ENCODE assay signal across 8 cellular contexts in genomic region chr12:124388679-124389536, GRCh38.
DNase-seq lines count a peak whose midpoint lies in the region; ATAC-seq lines count a peak whose summit lies in the region.

No MANE protein-coding gene starts in this region.

- H3K4me3 ChIP-seq in SJSA1 (peak overlapping the region; percentile 49), stomach smooth muscle (ENCODE audit: low read length in 2 of 2) (peak overlapping the region; percentile 75 to 79)

- POLR2A ChIA-PET in activated naive CD8-positive, alpha-beta T cell treated with anti-CD3 and anti-CD28 coated beads, Interleukin-2, amount 10 ng/mL, durations not matched to agents 7 days and 5 days (lab: Charles Lee): interaction anchor here (1.0 to 1.8 kb wide), 3 partner anchors 21 to 474 kb away, joined by 3 to 4 read pairs (median 3); no protein-coding TSS in a partner anchor

- H3K27me3 ChIP-seq in SJSA1 (replicated peaks): no peaks in the 10 kb centered on the region
- no peaks in the 10 kb centered on the region for H3K27me3 ChIP-seq in stomach smooth muscle (ENCODE audit: control insufficient read depth in 1 of 2, insufficient read depth in 2 of 2, low read length in 2 of 2)

- peak overlapping the region; percentile 57 for H3K4me3 Mint-ChIP-seq in activated naive CD8-positive, alpha-beta T cell treated with anti-CD3 and anti-CD28 coated beads, Interleukin-2, amount 10 ng/mL, durations not matched to agents 7 days and 5 days

- intact Hi-C loops in head of caudate nucleus (cut with DNase I): loop anchor here (10.0 kb wide), 1 partner anchor 376 kb away; no protein-coding TSS in a partner anchor

- H3K4me1 Mint-ChIP-seq in activated naive CD8-positive, alpha-beta T cell treated with anti-CD3 and anti-CD28 coated beads, Interleukin-2, amount 10 ng/mL, durations not matched to agents 7 days and 5 days: peaks cover 28% of the 10 kb centered on the region

- H3K9me3 ChIP-seq in SJSA1 (replicated peaks): no peaks in the 10 kb centered on the region
- H3K9me3 ChIP-seq in stomach smooth muscle (ENCODE audit: control insufficient read depth in 2 of 2, low read length in 2 of 2): no peaks in the 10 kb centered on the region

- H3K36me3 ChIP-seq in SJSA1: peaks cover 71% of the 10 kb centered on the region
- peaks cover 7 to 17% of the 10 kb centered on the region in 2 donors for H3K36me3 ChIP-seq in stomach smooth muscle (ENCODE audit: control insufficient read depth in 2 of 2, insufficient read depth in 2 of 2, low read length in 2 of 2)

- H3K9me3 Mint-ChIP-seq in activated naive CD8-positive, alpha-beta T cell treated with anti-CD3 and anti-CD28 coated beads, Interleukin-2, amount 10 ng/mL, durations not matched to agents 7 days and 5 days: no peaks in the 10 kb centered on the region

- H3K4me1 ChIP-seq in SJSA1 (replicated peaks): peaks cover 93% of the 10 kb centered on the region
- peaks cover 77% of the 10 kb centered on the region for H3K4me1 ChIP-seq in stomach smooth muscle (ENCODE audit: control insufficient read depth, insufficient read depth, low read length)

- H3K27ac Mint-ChIP-seq in activated naive CD8-positive, alpha-beta T cell treated with anti-CD3 and anti-CD28 coated beads, Interleukin-2, amount 10 ng/mL, durations not matched to agents 7 days and 5 days: no peak overlapping the region

- peak overlapping the region; percentile 70 to 76 for H3K9ac ChIP-seq in stomach smooth muscle (ENCODE audit: low read length in 2 of 2)

- ATAC-seq in activated naive CD8-positive, alpha-beta T cell treated with anti-CD3 and anti-CD28 coated beads, Interleukin-2, amount 10 ng/mL, durations not matched to agents 7 days and 5 days (ENCODE audit: low read depth): peak; percentile 72
- ATAC-seq in GM19467 (IDR thresholded peaks at IDR 0.05; ENCODE audit: unreplicated experiment): no peak

- H3K27me3 Mint-ChIP-seq in activated naive CD8-positive, alpha-beta T cell treated with anti-CD3 and anti-CD28 coated beads, Interleukin-2, amount 10 ng/mL, durations not matched to agents 7 days and 5 days: no peaks in the 10 kb centered on the region

- peak; percentile 69 for DNase-seq in NCI-H1436 (lab: John Stamatoyannopoulos, UW)
- DNase-seq in NCI-H1436 treated with DMSO at 0.1 percent for 48 hours (lab: John Stamatoyannopoulos, UW): no peak
- DNase-seq in SJSA1 (ENCODE audit: low read depth in 1 of 2, low spot score in 2 of 2): peak; percentile 81 to 89
- DNase-seq in activated naive CD8-positive, alpha-beta T cell treated with anti-CD3 and anti-CD28 coated beads, Interleukin-2, amount 10 ng/mL, durations not matched to agents 7 days and 5 days: peak; percentile 75
- DNase-seq in head of caudate nucleus: peak; percentile 78 to 95 (median 89)
- peak; percentile 84 for DNase-seq in occipital lobe (lab: John Stamatoyannopoulos, UW)

- H3K36me3 Mint-ChIP-seq in activated naive CD8-positive, alpha-beta T cell treated with anti-CD3 and anti-CD28 coated beads, Interleukin-2, amount 10 ng/mL, durations not matched to agents 7 days and 5 days: no peaks in the 10 kb centered on the region

- H3K27ac ChIP-seq in SJSA1 (peak overlapping the region; percentile 55), stomach smooth muscle (ENCODE audit: low read length) (peak overlapping the region; percentile 88)
